ENCODE assay signal across 16 cellular contexts in the genomic region with DNA sequence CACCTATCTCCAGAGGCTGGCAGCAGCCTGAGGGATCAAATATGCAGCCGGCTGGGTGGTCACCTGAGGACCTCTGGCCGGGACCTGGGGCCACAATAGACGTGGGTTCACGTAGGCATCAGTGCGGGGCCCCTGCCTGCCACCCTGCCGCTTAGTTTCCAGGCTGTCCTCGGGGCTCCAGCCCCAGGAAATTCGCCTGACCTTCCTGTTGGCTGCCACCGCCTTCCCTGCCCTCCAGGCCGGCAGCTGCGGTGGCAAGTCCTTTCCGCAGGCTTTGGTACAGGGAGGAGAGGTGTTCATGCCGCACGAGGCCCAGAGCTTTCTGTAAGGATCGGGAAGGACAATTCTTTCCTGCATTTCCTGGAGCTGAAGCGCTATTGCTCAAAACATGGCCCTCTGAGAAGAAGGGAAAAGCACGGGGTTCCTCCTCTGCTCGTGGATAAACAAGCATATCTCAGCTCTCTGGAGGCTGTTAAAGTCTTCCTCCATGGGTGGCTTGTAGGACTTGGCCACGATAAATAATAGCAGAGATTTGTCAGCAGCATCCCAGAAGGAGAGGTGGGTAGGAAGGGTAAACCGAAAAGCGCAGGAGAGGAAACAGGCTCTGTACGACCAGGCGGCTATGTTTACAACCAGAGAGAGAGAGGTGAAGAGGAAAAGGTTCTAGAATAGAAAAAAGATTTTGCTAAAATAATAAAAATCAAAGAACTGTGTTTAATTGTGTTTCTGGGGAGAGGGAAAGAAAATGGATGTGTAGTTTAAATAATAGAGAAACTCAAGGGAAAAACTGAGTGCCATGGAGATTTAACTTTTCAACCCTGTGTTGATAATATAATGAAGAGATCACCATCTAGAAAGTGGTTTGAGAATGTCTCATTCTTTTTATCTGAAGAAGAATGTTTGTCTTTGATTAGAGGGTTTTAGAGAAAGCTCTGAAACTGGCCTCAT. TPM values are rescaled to one million over a fixed set of nuclear protein-coding genes. Genes with fewer than 3 reads are reported as not detected.
DNase-seq lines count a peak whose midpoint lies in the region; ATAC-seq and TF ChIP-seq lines count a peak whose summit lies in the region.
"Had no signal": no experiment of that assay in that cellular context is flagged by ENCODE, and none has a peak within 500 bp of the region (broad histone marks: within the 10 kb centered on the region; RNA-seq: fewer than 3 reads in every experiment).

No MANE protein-coding gene starts in this region.

- 39 to 44% methylated on average over 6 to 17 of the region's 23 CpGs for WGBS in esophagus squamous epithelium, 2 donors

- TF ChIP-seq CTCF in breast epithelium (IDR thresholded peaks at IDR 0.05), result no peak
- TF ChIP-seq CTCF in MCF 10A (IDR thresholded peaks at IDR 0.05; ENCODE audit: unreplicated experiment), result no peak
- no peak for TF ChIP-seq CTCF in esophagus squamous epithelium (IDR thresholded peaks at IDR 0.05)
- no peak for TF ChIP-seq CTCF in neural crest cell (conservative IDR thresholded peaks at IDR 0.05)
- no peak for TF ChIP-seq CTCF in vagina (IDR thresholded peaks at IDR 0.05)
- TF ChIP-seq CTCF in foreskin keratinocyte (conservative IDR thresholded peaks at IDR 0.05), result no peak

- peaks cover 19% of the 10 kb centered on the region for H3K4me1 Mint-ChIP-seq in MCF 10A (ENCODE audit: insufficient read depth, unreplicated experiment)
- H3K4me1 Mint-ChIP-seq in neural crest cell, result peaks cover 38% of the 10 kb centered on the region
- peaks cover 0 to 2% of the 10 kb centered on the region in 2 donors for H3K4me1 Mint-ChIP-seq in natural killer cell treated with Interleukin-12 subunit alpha and Interleukin-12 subunit beta and Interleukin-15 and Interleukin-18, amount 100 ng/mL, for 72 hours (ENCODE audit: low read depth in 2 of 2)
- H3K4me1 Mint-ChIP-seq: stimulated activated memory B cell treated with anti-CD40 and anti-IgM and Interleukin-4, amounts not matched to agents 10 μg/mL and 1 μg/mL and 100 μg/mL, for 72 hours had no signal

- H3K9me3 Mint-ChIP-seq in MCF 10A (ENCODE audit: unreplicated experiment), result no peaks in the 10 kb centered on the region
- H3K9me3 Mint-ChIP-seq in neural crest cell, result no peaks in the 10 kb centered on the region
- H3K9me3 Mint-ChIP-seq in natural killer cell treated with Interleukin-12 subunit alpha and Interleukin-12 subunit beta and Interleukin-15 and Interleukin-18, amount 100 ng/mL, for 72 hours, result no peaks in the 10 kb centered on the region
- H3K9me3 Mint-ChIP-seq: activated naive CD4-positive, alpha-beta T cell treated with anti-CD3 and anti-CD28 coated beads, Interleukin-2, amount 50 U/mL, for 72 hours; effector memory CD8-positive, alpha-beta T cell had no signal

- H3K36me3 ChIP-seq in breast epithelium (no peaks in the 10 kb centered on the region), esophagus squamous epithelium (no peaks in the 10 kb centered on the region), vagina (peaks cover 0 to 5% of the 10 kb centered on the region in 2 donors)

- DNase-seq in breast epithelium (ENCODE audit: low spot score in 2 of 2) (peak in 1 of 2 donors; percentile 15), MCF 10A (ENCODE audit: unreplicated experiment) (no peak), esophagus squamous epithelium (lab: John Stamatoyannopoulos, UW) (no peak), neural crest cell (ENCODE audit: low read depth, low spot score) (no peak), vagina (ENCODE audit: extremely low spot score in 2 of 2) (no peak), C1 segment of cervical spinal cord (lab: John Stamatoyannopoulos, UW) (no peak), foreskin keratinocyte (no peak)
- no peak for DNase-seq in natural killer cell treated with Interleukin-12 subunit alpha and Interleukin-12 subunit beta and Interleukin-15 and Interleukin-18, amount 100 ng/mL, for 72 hours (ENCODE audit: low spot score)
- DNase-seq: activated CD8-positive, alpha-beta memory T cell treated with anti-CD3 and anti-CD28 coated beads for 24 hours; DMS53; effector memory CD8-positive, alpha-beta T cell; KBM-7; NCI-H1930; stimulated activated CD4-positive, alpha-beta T cell treated with anti-CD3 and anti-CD28 coated beads, Interleukin-1b, Interleukin-23, amount 100 ng/mL, for 48 hours had no signal

- H3K9me3 ChIP-seq in breast epithelium, result no peaks in the 10 kb centered on the region
- H3K9me3 ChIP-seq in esophagus squamous epithelium, result no peaks in the 10 kb centered on the region
- no peaks in the 10 kb centered on the region for H3K9me3 ChIP-seq in vagina

- POLR2A ChIA-PET in MCF 10A (lab: Yijun Ruan, JAX), result no interaction called here

- TF ChIP-seq POLR2A in breast epithelium (IDR thresholded peaks at IDR 0.05) (no peak), esophagus squamous epithelium (IDR thresholded peaks at IDR 0.05) (no peak), vagina (IDR thresholded peaks at IDR 0.05) (no peak)

- H3K27me3 ChIP-seq in breast epithelium (peaks cover 0 to 11% of the 10 kb centered on the region in 2 donors), esophagus squamous epithelium (peaks cover 0 to 56% (median 0%) of the 10 kb centered on the region in 4 donors), vagina (no peaks in the 10 kb centered on the region), foreskin keratinocyte (no peaks in the 10 kb centered on the region)

- H3K36me3 Mint-ChIP-seq in MCF 10A (ENCODE audit: insufficient read depth, unreplicated experiment), result peaks cover 13% of the 10 kb centered on the region
- peaks cover 5% of the 10 kb centered on the region for H3K36me3 Mint-ChIP-seq in neural crest cell (ENCODE audit: low read depth)
- H3K36me3 Mint-ChIP-seq in natural killer cell treated with Interleukin-12 subunit alpha and Interleukin-12 subunit beta and Interleukin-15 and Interleukin-18, amount 100 ng/mL, for 72 hours, result no peaks in the 10 kb centered on the region
- H3K36me3 Mint-ChIP-seq: stimulated activated memory B cell treated with anti-CD40 and anti-IgM and Interleukin-4, amounts not matched to agents 10 μg/mL and 1 μg/mL and 100 μg/mL, for 72 hours had no signal

- H3K27me3 Mint-ChIP-seq in MCF 10A (ENCODE audit: insufficient read depth, unreplicated experiment), result no peaks in the 10 kb centered on the region
- H3K27me3 Mint-ChIP-seq in neural crest cell (ENCODE audit: low read depth), result peaks cover 4% of the 10 kb centered on the region
- peaks cover 32 to 37% of the 10 kb centered on the region in 2 donors for H3K27me3 Mint-ChIP-seq in natural killer cell treated with Interleukin-12 subunit alpha and Interleukin-12 subunit beta and Interleukin-15 and Interleukin-18, amount 100 ng/mL, for 72 hours

- no peak for ATAC-seq in foreskin keratinocyte
- ATAC-seq in natural killer cell treated with Interleukin-12 subunit alpha and Interleukin-12 subunit beta and Interleukin-15 and Interleukin-18, amount 100 ng/mL, for 72 hours, result no peak
- ATAC-seq: activated naive CD4-positive, alpha-beta T cell treated with anti-CD3 and anti-CD28 coated beads, Interleukin-2, amount 50 U/mL, for 72 hours; effector memory CD8-positive, alpha-beta T cell; stimulated activated memory B cell treated with anti-CD40 and anti-IgM and Interleukin-4, amounts not matched to agents 10 μg/mL and 1 μg/mL and 100 μg/mL, for 72 hours had no signal

- no peaks in the 10 kb centered on the region for H3K4me1 ChIP-seq in breast epithelium
- H3K4me1 ChIP-seq in esophagus squamous epithelium, result peaks cover 12 to 82% (median 12%) of the 10 kb centered on the region in 3 donors
- H3K4me1 ChIP-seq in vagina, result peaks cover 62% of the 10 kb centered on the region
- H3K4me1 ChIP-seq in foreskin keratinocyte, result peaks cover 19% of the 10 kb centered on the region

- H3K27ac Mint-ChIP-seq in MCF 10A (ENCODE audit: low read depth, unreplicated experiment), result no peak overlapping the region
- H3K27ac Mint-ChIP-seq in neural crest cell (ENCODE audit: unreplicated experiment), result no peak overlapping the region
- H3K27ac Mint-ChIP-seq in natural killer cell treated with Interleukin-12 subunit alpha and Interleukin-12 subunit beta and Interleukin-15 and Interleukin-18, amount 100 ng/mL, for 72 hours, result no peak overlapping the region
- H3K27ac Mint-ChIP-seq: activated naive CD4-positive, alpha-beta T cell treated with anti-CD3 and anti-CD28 coated beads, Interleukin-2, amount 50 U/mL, for 72 hours; effector memory CD8-positive, alpha-beta T cell; stimulated activated memory B cell treated with anti-CD40 and anti-IgM and Interleukin-4, amounts not matched to agents 10 μg/mL and 1 μg/mL and 100 μg/mL, for 72 hours had no signal

- H3K27ac ChIP-seq in breast epithelium (peak overlapping the region; percentile 34 to 96), esophagus squamous epithelium (peak overlapping the region; percentile 65 to 97 (median 92)), vagina (peak overlapping the region; percentile 95), foreskin keratinocyte (no peak overlapping the region)

- intact Hi-C loops in breast epithelium (cut with DNase I; ENCODE audit: low total_unique reads), result no loop called here
- intact Hi-C loops in MCF 10A (cut with micrococcal nuclease), result no loop called here
- intact Hi-C loops in esophagus squamous epithelium (cut with DNase I), result no loop called here
- intact Hi-C loops in vagina (cut with DNase I), result no loop called here

- H3K4me3 ChIP-seq in breast epithelium (peak overlapping the region; percentile 3 to 96 (median 20)), esophagus squamous epithelium (peak overlapping the region in 3 of 4 donors; percentile 24 to 77 (median 74)), vagina (peak overlapping the region; percentile 9 to 30)

- CTCF ChIA-PET in MCF 10A (lab: Yijun Ruan, JAX), result no interaction called here

- BruUV-seq in MCF 10A (replicated peaks; lab: Mats Ljungman, UMichigan), result no TSS peak

- H3K4me3 Mint-ChIP-seq in MCF 10A (ENCODE audit: unreplicated experiment) (no peak overlapping the region), neural crest cell (peak overlapping the region; percentile 52)
- H3K4me3 Mint-ChIP-seq in natural killer cell treated with Interleukin-12 subunit alpha and Interleukin-12 subunit beta and Interleukin-15 and Interleukin-18, amount 100 ng/mL, for 72 hours, result no peak overlapping the region
- H3K4me3 Mint-ChIP-seq: effector memory CD8-positive, alpha-beta T cell; stimulated activated memory B cell treated with anti-CD40 and anti-IgM and Interleukin-4, amounts not matched to agents 10 μg/mL and 1 μg/mL and 100 μg/mL, for 72 hours had no signal

RNA-seq across cellular contexts. Expression of gene COL4A2, which starts 4.9 kb away (rescaled TPM):
- 100 to 1,000 TPM; 107 to 841 (median 307) TPM for total RNA-seq in breast epithelium
- total RNA-seq in MCF 10A (2022), result 54.6 and 66.0 TPM in 2 replicates
- 100 to 1,000 TPM in 1 of 4 donors, 10 to 100 TPM in 3; 11.9 to 102 (median 43.5) TPM for total RNA-seq in esophagus squamous epithelium
- 159 and 164 TPM in 2 replicates for total RNA-seq in neural crest cell
- 180 TPM for total RNA-seq in vagina
- 126 and 178 TPM in 2 replicates for total RNA-seq in foreskin keratinocyte
- polyA plus RNA-seq in foreskin keratinocyte, result 93.6 and 135 TPM in 2 replicates
- total RNA-seq in natural killer cell treated with Interleukin-12 subunit alpha and Interleukin-12 subunit beta and Interleukin-15 and Interleukin-18, amount 100 ng/mL, for 72 hours, result not detected

RNA-seq across cellular contexts. Expression of gene COL4A1, which starts 5.0 kb away (rescaled TPM):
- total RNA-seq in breast epithelium (1,000 to 10,000 TPM in 1 of 3 donors, 100 to 1,000 TPM in 2; 118 to 1,008 (median 370) TPM), MCF 10A (2022) (25.9 and 42.1 TPM in 2 replicates), esophagus squamous epithelium (10 to 100 TPM in 3 of 4 donors, 1 to 10 TPM in 1; 8.9 to 97.1 (median 40.2) TPM), neural crest cell (65.5 and 67.9 TPM in 2 replicates), vagina (178 TPM), foreskin keratinocyte (46.0 and 80.9 TPM in 2 replicates)
- polyA plus RNA-seq in foreskin keratinocyte, result 23.6 and 36.1 TPM in 2 replicates
- total RNA-seq in natural killer cell treated with Interleukin-12 subunit alpha and Interleukin-12 subunit beta and Interleukin-15 and Interleukin-18, amount 100 ng/mL, for 72 hours, result not detected

Comparison
In these comparisons a context has a peak if more than half of its experiments do, and no peak if none do; other contexts are left out.
1. H3K4me3 ChIP-seq: peak in every context shown above with its lines; median percentile 74 in esophagus squamous epithelium; 20 in breast epithelium; 20 in vagina.
2. RNA of gene COL4A2, which starts 4.9 kb away (total RNA-seq): 107 to 841 TPM in breast epithelium, 180 TPM in vagina (single experiment), 159 to 164 TPM in neural crest cell, 126 to 178 TPM in foreskin keratinocyte, 54.6 to 66.0 TPM in MCF 10A and 11.9 to 102 TPM in esophagus squamous epithelium; not detected in natural killer cell treated with Interleukin-12 subunit alpha and Interleukin-12 subunit beta and Interleukin-15 and Interleukin-18, amount 100 ng/mL, for 72 hours; every median in the first group is over 10 times any median in the second.
3. RNA of gene COL4A1, which starts 5.0 kb away (total RNA-seq): 118 to 1,008 TPM in breast epithelium, 178 TPM in vagina (single experiment), 65.5 to 67.9 TPM in neural crest cell, 46.0 to 80.9 TPM in foreskin keratinocyte, 25.9 to 42.1 TPM in MCF 10A and 8.9 to 97.1 TPM in esophagus squamous epithelium; not detected in natural killer cell treated with Interleukin-12 subunit alpha and Interleukin-12 subunit beta and Interleukin-15 and Interleukin-18, amount 100 ng/mL, for 72 hours; every median in the first group is over 4 times any median in the second.